Comparison of ENCODE assay signal across 21 cellular contexts in the genomic region with DNA sequence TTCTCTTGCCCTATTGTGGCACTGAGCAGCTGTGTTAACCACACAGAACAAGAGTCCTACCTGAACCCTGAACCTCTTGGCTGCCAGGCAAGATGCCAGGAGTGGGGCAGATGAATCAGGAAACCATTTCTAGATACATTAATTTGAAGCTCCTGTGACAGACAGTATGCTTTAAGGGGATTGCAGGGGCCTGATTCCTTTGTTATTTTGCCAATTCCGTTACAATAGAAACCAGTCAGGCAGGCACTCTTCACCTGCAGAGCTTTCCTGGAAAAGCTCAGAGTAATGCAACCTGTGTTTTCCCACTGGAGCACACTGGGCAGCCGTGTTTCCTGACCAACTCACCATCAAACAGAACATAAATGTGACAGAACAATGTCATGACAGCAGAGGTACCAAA.
"Had no signal": no experiment of that assay in that cellular context is flagged by ENCODE, and none has a peak within 500 bp of the region (broad histone marks: within the 10 kb centered on the region; RNA-seq: fewer than 3 reads in every experiment).

No MANE protein-coding gene starts in this region.

- H3K4me3 Mint-ChIP-seq: activated CD4-positive, alpha-beta memory T cell treated with anti-CD3 and anti-CD28 coated beads, Interleukin-2, amount 10 ng/mL, durations not matched to agents 7 days and 5 days; activated CD4-positive, alpha-beta T cell treated with anti-CD3 and anti-CD28 coated beads for 36 hours; activated naive CD8-positive, alpha-beta T cell treated with anti-CD3 and anti-CD28 coated beads for 36 hours; naive thymus-derived CD4-positive, alpha-beta T cell had no signal

- H3K4me1 Mint-ChIP-seq: activated CD4-positive, alpha-beta memory T cell treated with anti-CD3 and anti-CD28 coated beads, Interleukin-2, amount 10 ng/mL, durations not matched to agents 7 days and 5 days; activated CD4-positive, alpha-beta T cell treated with anti-CD3 and anti-CD28 coated beads for 36 hours; activated naive CD8-positive, alpha-beta T cell treated with anti-CD3 and anti-CD28 coated beads for 36 hours; naive thymus-derived CD4-positive, alpha-beta T cell had no signal

- FAIRE-seq: kidney, pancreas had no signal

- H3K4me3 ChIP-seq: body of pancreas, esophagus squamous epithelium, hepatocyte, left lung, pancreas, stomach, thoracic aorta, upper lobe of right lung had no signal

- H3K36me3 ChIP-seq: esophagus squamous epithelium, left lung, pancreas, stomach, thoracic aorta, upper lobe of right lung, WERI-Rb-1 had no signal

- H3K27me3 ChIP-seq: body of pancreas, esophagus squamous epithelium, hepatocyte, left lung, pancreas, stomach, upper lobe of right lung had no signal

- H3K27me3 Mint-ChIP-seq: activated CD4-positive, alpha-beta memory T cell treated with anti-CD3 and anti-CD28 coated beads, Interleukin-2, amount 10 ng/mL, durations not matched to agents 7 days and 5 days; activated CD4-positive, alpha-beta T cell treated with anti-CD3 and anti-CD28 coated beads for 36 hours had no signal

- H3K36me3 Mint-ChIP-seq: activated naive CD8-positive, alpha-beta T cell treated with anti-CD3 and anti-CD28 coated beads for 36 hours; naive thymus-derived CD4-positive, alpha-beta T cell had no signal

- H3K9me3 ChIP-seq: body of pancreas, esophagus squamous epithelium, left lung, pancreas, stomach, thoracic aorta, upper lobe of right lung had no signal

- H3K27ac Mint-ChIP-seq: activated CD4-positive, alpha-beta memory T cell treated with anti-CD3 and anti-CD28 coated beads, Interleukin-2, amount 10 ng/mL, durations not matched to agents 7 days and 5 days; activated CD4-positive, alpha-beta T cell treated with anti-CD3 and anti-CD28 coated beads for 36 hours; activated naive CD8-positive, alpha-beta T cell treated with anti-CD3 and anti-CD28 coated beads for 36 hours; naive thymus-derived CD4-positive, alpha-beta T cell had no signal

- H2AFZ ChIP-seq: hepatocyte had no signal

- DNase-seq: activated CD4-positive, alpha-beta memory T cell treated with anti-CD3 and anti-CD28 coated beads, Interleukin-2, amount 10 ng/mL, durations not matched to agents 7 days and 5 days; activated CD4-positive, alpha-beta T cell treated with anti-CD3 and anti-CD28 coated beads for 36 hours; activated gamma-delta T cell treated with Interleukin-2 at 50 U/mL for 16 hours; activated naive CD8-positive, alpha-beta T cell treated with anti-CD3 and anti-CD28 coated beads for 36 hours; activated T-cell treated with anti-CD3 and anti-CD28 coated beads, Interleukin-2, amount 50 U/mL, for 48 hours; amygdala; body of pancreas; central memory CD4-positive, alpha-beta T cell; cortex of kidney; effector CD4-positive, alpha-beta T cell; esophagus squamous epithelium; kidney; left lung; naive thymus-derived CD4-positive, alpha-beta T cell; pancreas; stimulated activated CD4-positive, alpha-beta T cell treated with anti-CD3 and anti-CD28 coated beads, Interleukin-1b, Interleukin-23, amount 100 ng/mL, for 48 hours; stomach; upper lobe of right lung; WERI-Rb-1 had no signal

- H3K79me2 ChIP-seq: hepatocyte had no signal

- ATAC-seq: activated CD4-positive, alpha-beta T cell treated with anti-CD3 and anti-CD28 coated beads for 36 hours; body of pancreas; left lung; naive thymus-derived CD4-positive, alpha-beta T cell; pancreas; upper lobe of right lung had no signal

- H3K4me1 ChIP-seq: body of pancreas, left lung, pancreas, upper lobe of right lung had no signal

- H3K4me2 ChIP-seq: hepatocyte had no signal

- H3K27ac ChIP-seq: body of pancreas, esophagus squamous epithelium, hepatocyte, left lung, pancreas, stomach, thoracic aorta, upper lobe of right lung, WERI-Rb-1 had no signal

- H3K9me3 Mint-ChIP-seq: activated naive CD8-positive, alpha-beta T cell treated with anti-CD3 and anti-CD28 coated beads for 36 hours had no signal
